14 cellular contexts compared by ENCODE assay signal in genomic region chr12:66048218-66048842, GRCh38.
"Had no signal": no experiment of that assay in that cellular context is flagged by ENCODE, and none has a peak within 500 bp of the region (broad histone marks: within the 10 kb centered on the region; RNA-seq: fewer than 3 reads in every experiment).

No MANE protein-coding gene starts in this region.

- H3K4me1 ChIP-seq: esophagus squamous epithelium, stomach had no signal

- H3K27me3 ChIP-seq: brain microvascular endothelial cell, esophagus squamous epithelium, foreskin keratinocyte, stomach had no signal

- H3K4me3 ChIP-seq: esophagus squamous epithelium, stomach, thoracic aorta had no signal

- H3K9me3 ChIP-seq: esophagus squamous epithelium, stomach, thoracic aorta had no signal

- H3K27ac ChIP-seq: esophagus squamous epithelium, foreskin keratinocyte, stomach, thoracic aorta had no signal

- FAIRE-seq: islet of Langerhans had no signal

- H3K36me3 ChIP-seq: brain microvascular endothelial cell, esophagus squamous epithelium, stomach, thoracic aorta had no signal

- DNase-seq: activated CD4-positive, alpha-beta T cell treated with anti-CD3 and anti-CD28 coated beads, Interleukin-2, amount 50 U/mL, for 1 hour; activated CD4-positive, CD25-positive, alpha-beta regulatory T cell; activated naive CD4-positive, alpha-beta T cell treated with anti-CD3 and anti-CD28 coated beads, Interleukin-2, amount 10 ng/mL, durations not matched to agents 7 days and 5 days; amygdala; cerebellar nuclear complex; esophagus squamous epithelium; stimulated activated CD4-positive, alpha-beta T cell treated with anti-CD3 and anti-CD28 coated beads, Interleukin-15, amount 100 ng/mL, for 24 hours; stimulated activated CD4-positive, alpha-beta T cell treated with anti-CD3 and anti-CD28 coated beads, Interleukin-4, amount 100 ng/mL, for 24 hours; stomach; T-helper 2 cell had no signal
